In genomic region chr11:9155930-9156329, GRCh38 we compare ENCODE assay signal across 34 cellular contexts.
"Had no signal": no experiment of that assay in that cellular context is flagged by ENCODE, and none has a peak within 500 bp of the region (broad histone marks: within the 10 kb centered on the region; RNA-seq: fewer than 3 reads in every experiment).

No MANE protein-coding gene starts in this region.

- H3K4me3 ChIP-seq: heart left ventricle had no signal

- H3K27me3 Mint-ChIP-seq: activated B cell treated with CpG ODN at 0.5 μM for 24 hours; activated CD4-positive, alpha-beta memory T cell treated with anti-CD3 and anti-CD28 coated beads for 36 hours; activated CD4-positive, alpha-beta T cell treated with anti-CD3 and anti-CD28 coated beads for 36 hours; activated CD4-positive, alpha-beta T cell treated with anti-CD3 and anti-CD28 coated beads, Interleukin-2, amount 10 ng/mL, durations not matched to agents 24 days and 14 days; activated CD8-positive, alpha-beta memory T cell treated with anti-CD3 and anti-CD28 coated beads, Interleukin-2, amount 10 ng/mL, durations not matched to agents 7 days and 5 days; activated naive CD4-positive, alpha-beta T cell treated with anti-CD3 and anti-CD28 coated beads, Interleukin-2, amount 10 ng/mL, durations not matched to agents 7 days and 5 days; activated naive CD8-positive, alpha-beta T cell; central memory CD8-positive, alpha-beta T cell; T-helper 17 cell had no signal

- H3K4me1 Mint-ChIP-seq: central memory CD8-positive, alpha-beta T cell had no signal

- H3K36me3 Mint-ChIP-seq: activated CD8-positive, alpha-beta memory T cell treated with anti-CD3 and anti-CD28 coated beads, Interleukin-2, amount 10 ng/mL, durations not matched to agents 7 days and 5 days had no signal

- H3K27ac Mint-ChIP-seq: activated B cell treated with CpG ODN at 0.5 μM for 24 hours; activated CD4-positive, alpha-beta memory T cell treated with anti-CD3 and anti-CD28 coated beads for 36 hours; activated CD4-positive, alpha-beta T cell treated with anti-CD3 and anti-CD28 coated beads for 36 hours; activated CD4-positive, alpha-beta T cell treated with anti-CD3 and anti-CD28 coated beads, Interleukin-2, amount 10 ng/mL, durations not matched to agents 24 days and 14 days; activated CD8-positive, alpha-beta memory T cell treated with anti-CD3 and anti-CD28 coated beads, Interleukin-2, amount 10 ng/mL, durations not matched to agents 7 days and 5 days; activated CD8-positive, alpha-beta T cell treated with anti-CD3 and anti-CD28 coated beads, Interleukin-2, amount 10 ng/mL, durations not matched to agents 7 days and 5 days; activated naive CD4-positive, alpha-beta T cell treated with anti-CD3 and anti-CD28 coated beads, Interleukin-2, amount 10 ng/mL, durations not matched to agents 7 days and 5 days; activated naive CD8-positive, alpha-beta T cell; activated T-helper 1 cell treated with anti-CD3 and anti-CD28 coated beads, Interleukin-12 subunit alpha, Interleukin-12 subunit beta, Interleukin-2, Interleukin-4 antibody, amounts not matched to agents 30 ng/mL and 10 ng/mL and 1 ng/mL, durations not matched to agents 14 hours and 24 hours and 36 hours; T-helper 2 cell treated with Interferon-gamma antibody and Interleukin-4, amounts not matched to agents 5 μg/mL and 100 μg/mL, for 36 hours had no signal

- H3K4me3 Mint-ChIP-seq: activated B cell treated with CpG ODN at 0.5 μM for 24 hours; activated CD4-positive, alpha-beta memory T cell treated with anti-CD3 and anti-CD28 coated beads for 36 hours; activated CD4-positive, alpha-beta T cell treated with anti-CD3 and anti-CD28 coated beads for 36 hours; activated CD4-positive, alpha-beta T cell treated with anti-CD3 and anti-CD28 coated beads, Interleukin-2, amount 10 ng/mL, durations not matched to agents 24 days and 14 days; activated CD8-positive, alpha-beta memory T cell treated with anti-CD3 and anti-CD28 coated beads, Interleukin-2, amount 10 ng/mL, durations not matched to agents 7 days and 5 days; activated CD8-positive, alpha-beta T cell treated with anti-CD3 and anti-CD28 coated beads, Interleukin-2, amount 10 ng/mL, durations not matched to agents 7 days and 5 days; activated naive CD4-positive, alpha-beta T cell treated with anti-CD3 and anti-CD28 coated beads, Interleukin-2, amount 10 ng/mL, durations not matched to agents 7 days and 5 days; activated naive CD8-positive, alpha-beta T cell; activated T-helper 1 cell treated with anti-CD3 and anti-CD28 coated beads, Interleukin-12 subunit alpha, Interleukin-12 subunit beta, Interleukin-2, Interleukin-4 antibody, amounts not matched to agents 30 ng/mL and 10 ng/mL and 1 ng/mL, durations not matched to agents 14 hours and 24 hours and 36 hours; central memory CD8-positive, alpha-beta T cell; T-helper 17 cell; T-helper 2 cell treated with Interferon-gamma antibody and Interleukin-4, amounts not matched to agents 5 μg/mL and 100 μg/mL, for 36 hours had no signal

- DNase-seq: activated B cell treated with CpG ODN at 0.5 μM for 24 hours; activated CD4-positive, alpha-beta memory T cell treated with anti-CD3 and anti-CD28 coated beads for 36 hours; activated CD4-positive, alpha-beta T cell treated with anti-CD3 and anti-CD28 coated beads for 36 hours; activated CD4-positive, alpha-beta T cell treated with anti-CD3 and anti-CD28 coated beads, Interleukin-2, amount 10 ng/mL, durations not matched to agents 24 days and 14 days; activated CD8-positive, alpha-beta memory T cell treated with anti-CD3 and anti-CD28 coated beads, Interleukin-2, amount 10 ng/mL, durations not matched to agents 7 days and 5 days; activated CD8-positive, alpha-beta memory T cell treated with anti-CD3 and anti-CD28 coated beads, Interleukin-2, amount 50 U/mL, for 4 hours; activated CD8-positive, alpha-beta T cell treated with anti-CD3 and anti-CD28 coated beads, Interleukin-2, amount 10 ng/mL, durations not matched to agents 7 days and 5 days; activated gamma-delta T cell; activated naive CD4-positive, alpha-beta T cell; activated naive CD4-positive, alpha-beta T cell treated with anti-CD3 and anti-CD28 coated beads, Interleukin-2, amount 10 ng/mL, durations not matched to agents 7 days and 5 days; activated T-cell treated with anti-CD3 and anti-CD28 coated beads, Interleukin-2, amount 50 U/mL, for 1 hour; activated T-cell treated with anti-CD3 and anti-CD28 coated beads, Interleukin-2, amount 50 U/mL, for 48 hours; amniotic stem cell; anterior cingulate cortex; brain microvascular endothelial cell; cortex of kidney; effector CD8-positive, alpha-beta T cell; foreskin fibroblast; glutamatergic neuron; heart left ventricle; T-helper 1 cell; T-helper 17 cell; T1000; WERI-Rb-1 had no signal

- FAIRE-seq: astrocyte, bronchial epithelial cell, colon, frontal cortex had no signal

- ATAC-seq: activated CD4-positive, alpha-beta T cell treated with anti-CD3 and anti-CD28 coated beads for 36 hours; activated CD4-positive, CD25-positive, alpha-beta regulatory T cell treated with anti-CD3 and anti-CD28 coated beads, Interleukin-2, amount 50 U/mL, for 24 hours; activated CD8-positive, alpha-beta memory T cell treated with anti-CD3 and anti-CD28 coated beads, Interleukin-2, amount 10 ng/mL, durations not matched to agents 7 days and 5 days; activated CD8-positive, alpha-beta T cell treated with anti-CD3 and anti-CD28 coated beads, Interleukin-2, amount 10 ng/mL, durations not matched to agents 7 days and 5 days; esophagus mucosa; heart left ventricle; T-helper 17 cell had no signal

- H3K27ac ChIP-seq: brain microvascular endothelial cell, heart left ventricle, WERI-Rb-1 had no signal

- H3K9me3 Mint-ChIP-seq: activated B cell treated with CpG ODN at 0.5 μM for 24 hours; activated CD4-positive, alpha-beta memory T cell treated with anti-CD3 and anti-CD28 coated beads for 36 hours; activated CD4-positive, alpha-beta T cell treated with anti-CD3 and anti-CD28 coated beads, Interleukin-2, amount 10 ng/mL, durations not matched to agents 24 days and 14 days; activated naive CD4-positive, alpha-beta T cell treated with anti-CD3 and anti-CD28 coated beads, Interleukin-2, amount 10 ng/mL, durations not matched to agents 7 days and 5 days; activated T-helper 1 cell treated with anti-CD3 and anti-CD28 coated beads, Interleukin-12 subunit alpha, Interleukin-12 subunit beta, Interleukin-2, Interleukin-4 antibody, amounts not matched to agents 30 ng/mL and 10 ng/mL and 1 ng/mL, durations not matched to agents 14 hours and 24 hours and 36 hours; central memory CD8-positive, alpha-beta T cell; T-helper 2 cell treated with Interferon-gamma antibody and Interleukin-4, amounts not matched to agents 5 μg/mL and 100 μg/mL, for 36 hours had no signal

- H3K9me3 ChIP-seq: heart left ventricle had no signal

- H3K27me3 ChIP-seq: brain microvascular endothelial cell, heart left ventricle had no signal
